ENCODE assay signal across 24 cellular contexts in genomic region chr17:20919990-20920812, GRCh38.
DNase-seq lines count a peak whose midpoint lies in the region; ATAC-seq and TF ChIP-seq lines count a peak whose summit lies in the region.
"Had no signal": no experiment of that assay in that cellular context is flagged by ENCODE, and none has a peak within 500 bp of the region (broad histone marks: within the 10 kb centered on the region; RNA-seq: fewer than 3 reads in every experiment).

No MANE protein-coding gene starts in this region.

- no peaks in the 10 kb centered on the region for H3K9me3 Mint-ChIP-seq in osteocyte (ENCODE audit: unreplicated experiment)
- H3K9me3 Mint-ChIP-seq: activated naive CD4-positive, alpha-beta T cell treated with anti-CD3 and anti-CD28 coated beads, Interleukin-2, amount 50 U/mL, for 72 hours; activated T-cell treated with anti-CD3 and anti-CD28 coated beads, Interleukin-2, amount 50 U/mL, for 72 hours; central memory CD8-positive, alpha-beta T cell had no signal

- peak overlapping the region in 9 of 12 donors; percentile 12 to 81 (median 62) for H3K27ac ChIP-seq in heart left ventricle
- H3K27ac ChIP-seq in heart right ventricle = peak overlapping the region in 7 of 10 donors; percentile 42 to 83 (median 68)

- no peak for DNase-seq in heart left ventricle
- no peak for DNase-seq in Right ventricle myocardium inferior (ENCODE audit: missing footprints)
- DNase-seq in heart right ventricle = no peak
- DNase-seq in osteocyte (ENCODE audit: extremely low spot score, unreplicated experiment) = no peak
- no peak for DNase-seq in T-helper 2 cell
- DNase-seq in nucleus accumbens (lab: John Stamatoyannopoulos, UW) = no peak
- no peak for DNase-seq in AG20443 (ENCODE audit: low spot score)
- no peak for DNase-seq in omental fat pad (ENCODE audit: low spot score)
- DNase-seq: activated CD4-positive, alpha-beta T cell treated with anti-CD3 and anti-CD28 coated beads for 48 hours; activated T-cell treated with anti-CD3 and anti-CD28 coated beads, Interleukin-2, amount 50 U/mL, for 72 hours; aorta; C1 segment of cervical spinal cord; effector memory CD4-positive, alpha-beta T cell; Kasumi-1; left cardiac atrium; NCI-H187 treated with DMSO at 0.1 percent for 48 hours; NCI-H774; nephron progenitor cell; OCI-M1; stimulated activated CD4-positive, alpha-beta T cell treated with anti-CD3 and anti-CD28 coated beads, Interleukin-4, amount 100 ng/mL, for 24 hours; stimulated activated naive CD4-positive, alpha-beta T cell treated with Interleukin-2 at 50 U/mL for 16 hours had no signal

- H3K36me3 ChIP-seq in heart left ventricle (no peaks in the 10 kb centered on the region), heart right ventricle (no peaks in the 10 kb centered on the region)

- no peak for TF ChIP-seq POLR2A in heart left ventricle (IDR thresholded peaks at IDR 0.05)

- ATAC-seq in heart left ventricle (peak in 1 of 4 donors; percentile 59), Right ventricle myocardium inferior (no peak), heart right ventricle (peak in 2 of 8 donors; percentile 33 to 35), omental fat pad (ENCODE audit: low FRiP score) (no peak)
- ATAC-seq: activated naive CD4-positive, alpha-beta T cell treated with anti-CD3 and anti-CD28 coated beads, Interleukin-2, amount 50 U/mL, for 72 hours; activated T-cell treated with anti-CD3 and anti-CD28 coated beads, Interleukin-2, amount 50 U/mL, for 72 hours; esophagus mucosa had no signal

- WGBS in heart left ventricle, 4 donors = 59 to 67% (median 61%) methylated on average over 4 of the region's 4 CpGs
- 52 to 55% methylated on average over 4 of the region's 4 CpGs for WGBS in heart right ventricle, 2 donors

- H3K4me3 ChIP-seq in heart left ventricle (peak overlapping the region in 2 of 12 donors; percentile 27 to 28), heart right ventricle (no peak overlapping the region)

- H3K27me3 Mint-ChIP-seq in osteocyte (ENCODE audit: unreplicated experiment) = no peaks in the 10 kb centered on the region

- peaks cover 24% of the 10 kb centered on the region for H3K36me3 Mint-ChIP-seq in osteocyte (ENCODE audit: unreplicated experiment)
- H3K36me3 Mint-ChIP-seq: activated naive CD4-positive, alpha-beta T cell treated with anti-CD3 and anti-CD28 coated beads, Interleukin-2, amount 50 U/mL, for 72 hours had no signal

- H3K4me1 Mint-ChIP-seq in osteocyte (ENCODE audit: unreplicated experiment) = peaks cover 71% of the 10 kb centered on the region
- H3K4me1 Mint-ChIP-seq: central memory CD8-positive, alpha-beta T cell; nephron progenitor cell had no signal

- intact Hi-C loops in heart left ventricle (cut with DNase I) (loop anchor here in 1 of 10 donors (10.0 kb wide), 1 partner anchor 75 kb away; no protein-coding TSS in a partner anchor), Right ventricle myocardium inferior (cut with DNase I) (no loop called here), heart right ventricle (cut with DNase I) (no loop called here)

- TF ChIP-seq CTCF in heart left ventricle (IDR thresholded peaks at IDR 0.05) = no peak
- TF ChIP-seq CTCF in heart right ventricle (IDR thresholded peaks at IDR 0.05) = no peak
- TF ChIP-seq CTCF in osteocyte (IDR thresholded peaks at IDR 0.05) = no peak
- TF ChIP-seq CTCF in omental fat pad (IDR thresholded peaks at IDR 0.05) = no peak

- H3K27me3 ChIP-seq in heart left ventricle = no peaks in the 10 kb centered on the region
- H3K27me3 ChIP-seq in heart right ventricle = no peaks in the 10 kb centered on the region

- peaks cover 0 to 6% (median 0%) of the 10 kb centered on the region in 12 donors for H3K9me3 ChIP-seq in heart left ventricle
- H3K9me3 ChIP-seq in heart right ventricle = no peaks in the 10 kb centered on the region

- H3K27ac Mint-ChIP-seq in osteocyte (ENCODE audit: unreplicated experiment) = peak overlapping the region; percentile 96
- H3K27ac Mint-ChIP-seq: activated T-cell treated with anti-CD3 and anti-CD28 coated beads, Interleukin-2, amount 50 U/mL, for 72 hours; nephron progenitor cell had no signal

- peak overlapping the region; percentile 7 for H3K4me3 Mint-ChIP-seq in osteocyte (ENCODE audit: unreplicated experiment)
- H3K4me3 Mint-ChIP-seq: activated T-cell treated with anti-CD3 and anti-CD28 coated beads, Interleukin-2, amount 50 U/mL, for 72 hours; central memory CD8-positive, alpha-beta T cell; nephron progenitor cell had no signal

- H3K4me1 ChIP-seq in heart left ventricle (peaks cover 0 to 11% (median 0%) of the 10 kb centered on the region in 12 donors), heart right ventricle (peaks cover 0 to 33% (median 0%) of the 10 kb centered on the region in 9 donors)
